Comparison of ENCODE assay signal across 1 cellular context in genomic region chr6:44896701-44897100, GRCh38.
TF ChIP-seq lines count a peak whose summit lies in the region.

No MANE protein-coding gene starts in this region.

TF ChIP-seq in SK-N-SH, 30 proteins besides CTCF, POLR2A, EP300 and RAD21 (continued from another document):
- TF ChIP-seq EZH2phosphoT487 (IDR thresholded peaks at IDR 0.05; ENCODE audit: borderline replicate concordance, low read depth) = no peak
- no peak for TF ChIP-seq FOSL2 (IDR thresholded peaks at IDR 0.05; ENCODE audit: borderline replicate concordance, low read depth)
- TF ChIP-seq ZBTB33 (IDR thresholded peaks at IDR 0.05; ENCODE audit: borderline replicate concordance, low read depth) = no peak
- TF ChIP-seq GABPA (IDR thresholded peaks at IDR 0.05; ENCODE audit: low read depth) = no peak
- no peak for TF ChIP-seq MEF2A (IDR thresholded peaks at IDR 0.05; ENCODE audit: borderline replicate concordance, low read depth)
- TF ChIP-seq POLR2AphosphoS5 (IDR thresholded peaks at IDR 0.05; ENCODE audit: low read depth, low read length) = no peak
- no peak for TF ChIP-seq PBX3 (IDR thresholded peaks at IDR 0.05)
- no peak for TF ChIP-seq MAX (IDR thresholded peaks at IDR 0.05; ENCODE audit: low read depth)
- no peak for TF ChIP-seq IRF3 (IDR thresholded peaks at IDR 0.05; ENCODE audit: low read depth, low read length)
- TF ChIP-seq ELF1 (IDR thresholded peaks at IDR 0.05) = no peak
- no peak for TF ChIP-seq FOXJ3 (CRISPR knock-in tag; IDR thresholded peaks at IDR 0.05)
- no peak for TF ChIP-seq NFIC (IDR thresholded peaks at IDR 0.05; ENCODE audit: borderline replicate concordance)
TF ChIP-seq in SK-N-SH: peak in this region for 0.
